ENCODE assay signal across 1 cellular context in genomic region chr6:40138273-40138720, GRCh38.
TF ChIP-seq lines count a peak whose summit lies in the region.

No MANE protein-coding gene starts in this region.

TF ChIP-seq in HepG2, 621 proteins besides CTCF, POLR2A, EP300 and RAD21 (continued from another document and continues in another):
- TF ChIP-seq, protein P1, sequence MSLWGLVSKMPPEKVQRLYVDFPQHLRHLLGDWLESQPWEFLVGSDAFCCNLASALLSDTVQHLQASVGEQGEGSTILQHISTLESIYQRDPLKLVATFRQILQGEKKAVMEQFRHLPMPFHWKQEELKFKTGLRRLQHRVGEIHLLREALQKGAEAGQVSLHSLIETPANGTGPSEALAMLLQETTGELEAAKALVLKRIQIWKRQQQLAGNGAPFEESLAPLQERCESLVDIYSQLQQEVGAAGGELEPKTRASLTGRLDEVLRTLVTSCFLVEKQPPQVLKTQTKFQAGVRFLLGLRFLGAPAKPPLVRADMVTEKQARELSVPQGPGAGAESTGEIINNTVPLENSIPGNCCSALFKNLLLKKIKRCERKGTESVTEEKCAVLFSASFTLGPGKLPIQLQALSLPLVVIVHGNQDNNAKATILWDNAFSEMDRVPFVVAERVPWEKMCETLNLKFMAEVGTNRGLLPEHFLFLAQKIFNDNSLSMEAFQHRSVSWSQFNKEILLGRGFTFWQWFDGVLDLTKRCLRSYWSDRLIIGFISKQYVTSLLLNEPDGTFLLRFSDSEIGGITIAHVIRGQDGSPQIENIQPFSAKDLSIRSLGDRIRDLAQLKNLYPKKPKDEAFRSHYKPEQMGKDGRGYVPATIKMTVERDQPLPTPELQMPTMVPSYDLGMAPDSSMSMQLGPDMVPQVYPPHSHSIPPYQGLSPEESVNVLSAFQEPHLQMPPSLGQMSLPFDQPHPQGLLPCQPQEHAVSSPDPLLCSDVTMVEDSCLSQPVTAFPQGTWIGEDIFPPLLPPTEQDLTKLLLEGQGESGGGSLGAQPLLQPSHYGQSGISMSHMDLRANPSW (CRISPR knock-in tag; IDR thresholded peaks at IDR 0.05; ENCODE audit: borderline replicate concordance): 0 out of 2 replicates have a peak, but pooled peaks have one; percentile 20
- TF ChIP-seq NR3C1 (CRISPR knock-in tag; IDR thresholded peaks at IDR 0.05) (no peak), SALL1 (CRISPR knock-in tag; IDR thresholded peaks at IDR 0.05) (peak; percentile 21; the same call in 1 of the 2 replicates), ISL2 (CRISPR knock-in tag; IDR thresholded peaks at IDR 0.05) (0 out of 2 replicates have a peak, but pooled peaks have one; percentile 32), HOXA7 (CRISPR knock-in tag; IDR thresholded peaks at IDR 0.05) (no peak), ZNF605 (CRISPR knock-in tag; IDR thresholded peaks at IDR 0.05) (0 out of 2 replicates have a peak, but pooled peaks have one; percentile 35), PAF1 (CRISPR knock-in tag; IDR thresholded peaks at IDR 0.05) (no peak), BORCS8-MEF2B (CRISPR knock-in tag; IDR thresholded peaks at IDR 0.05) (no peak), ZFP37 (CRISPR knock-in tag; IDR thresholded peaks at IDR 0.05; ENCODE audit: borderline replicate concordance) (peak; percentile 76; the same call in 1 of the 2 replicates), RXRB (CRISPR knock-in tag; IDR thresholded peaks at IDR 0.05; ENCODE audit: borderline replicate concordance) (peak; percentile 37; the same call in 1 of the 2 replicates), SMC3 (IDR thresholded peaks at IDR 0.05; ENCODE audit: low read length) (peak; percentile 30; the same call in 1 of the 2 replicates), ZNF232 (CRISPR knock-in tag; IDR thresholded peaks at IDR 0.05; ENCODE audit: borderline replicate concordance) (0 out of 2 replicates have a peak, but pooled peaks have one; percentile 35), ZNF607 (CRISPR knock-in tag; IDR thresholded peaks at IDR 0.05; ENCODE audit: borderline replicate concordance) (peak; percentile 44; the same call in 1 of the 2 replicates), ZNF34 (CRISPR knock-in tag; IDR thresholded peaks at IDR 0.05; ENCODE audit: borderline replicate concordance) (no peak), ZNF264 (CRISPR knock-in tag; IDR thresholded peaks at IDR 0.05) (peak; percentile 80; the same call in 1 of the 2 replicates), IRF2 (CRISPR knock-in tag; IDR thresholded peaks at IDR 0.05) (0 out of 2 replicates have a peak, but pooled peaks have one; percentile 13), SOX6 (IDR thresholded peaks at IDR 0.05) (no peak), SOX6 (CRISPR knock-in tag; IDR thresholded peaks at IDR 0.05) (peak; percentile 65), YEATS4 (CRISPR knock-in tag; IDR thresholded peaks at IDR 0.05; ENCODE audit: borderline replicate concordance) (0 out of 2 replicates have a peak, but pooled peaks have one; percentile 48), WIZ (CRISPR knock-in tag; IDR thresholded peaks at IDR 0.05) (no peak), HOXA3 (CRISPR knock-in tag; IDR thresholded peaks at IDR 0.05) (peak; percentile 41), POLR2G (IDR thresholded peaks at IDR 0.05; ENCODE audit: low read depth, low read length) (peak; percentile 46; the same call in 1 of the 2 replicates), CEBPG (CRISPR knock-in tag; IDR thresholded peaks at IDR 0.05) (peak; percentile 83), JUND (CRISPR knock-in tag; IDR thresholded peaks at IDR 0.05) (0 out of 2 replicates have a peak, but pooled peaks have one; percentile 24), ZNF281 (CRISPR knock-in tag; IDR thresholded peaks at IDR 0.05; ENCODE audit: borderline replicate concordance) (peak; percentile 95), GABPB1 (CRISPR knock-in tag; IDR thresholded peaks at IDR 0.05) (peak; percentile 29; the same call in 1 of the 2 replicates), FOSL2 (CRISPR knock-in tag; IDR thresholded peaks at IDR 0.05) (peak; percentile 66), SOX13 (IDR thresholded peaks at IDR 0.05) (no peak), SOX13 (CRISPR knock-in tag; conservative IDR thresholded peaks at IDR 0.05 in 1 of 2, IDR thresholded peaks at IDR 0.05 in 1 of 2) (peak in 1 of 2 experiments; percentile 52; a peak in 2 of 4 replicates), MAX (IDR thresholded peaks at IDR 0.05) (peak; percentile 23; the same call in 1 of the 2 replicates), PCBP1 (IDR thresholded peaks at IDR 0.05; ENCODE audit: borderline replicate concordance, low read depth, low read length) (no peak), SYNCRIP (IDR thresholded peaks at IDR 0.05; ENCODE audit: insufficient read depth, low read depth, low read length) (no peak), SSRP1 (CRISPR knock-in tag; IDR thresholded peaks at IDR 0.05) (no peak), ZNF160 (CRISPR knock-in tag; IDR thresholded peaks at IDR 0.05) (peak; percentile 41; the same call in 1 of the 2 replicates), TBP (CRISPR knock-in tag; IDR thresholded peaks at IDR 0.05) (no peak), KDM2A (CRISPR knock-in tag; IDR thresholded peaks at IDR 0.05; ENCODE audit: borderline replicate concordance, low read depth) (0 out of 2 replicates have a peak, but pooled peaks have one; percentile 17), PATZ1 (CRISPR knock-in tag; IDR thresholded peaks at IDR 0.05) (peak; percentile 48; the same call in 1 of the 2 replicates), ZSCAN29 (CRISPR knock-in tag; conservative IDR thresholded peaks at IDR 0.05) (no peak), HOXA5 (CRISPR knock-in tag; IDR thresholded peaks at IDR 0.05) (peak; percentile 73; the same call in 1 of the 2 replicates)
- TF ChIP-seq, protein P2, sequence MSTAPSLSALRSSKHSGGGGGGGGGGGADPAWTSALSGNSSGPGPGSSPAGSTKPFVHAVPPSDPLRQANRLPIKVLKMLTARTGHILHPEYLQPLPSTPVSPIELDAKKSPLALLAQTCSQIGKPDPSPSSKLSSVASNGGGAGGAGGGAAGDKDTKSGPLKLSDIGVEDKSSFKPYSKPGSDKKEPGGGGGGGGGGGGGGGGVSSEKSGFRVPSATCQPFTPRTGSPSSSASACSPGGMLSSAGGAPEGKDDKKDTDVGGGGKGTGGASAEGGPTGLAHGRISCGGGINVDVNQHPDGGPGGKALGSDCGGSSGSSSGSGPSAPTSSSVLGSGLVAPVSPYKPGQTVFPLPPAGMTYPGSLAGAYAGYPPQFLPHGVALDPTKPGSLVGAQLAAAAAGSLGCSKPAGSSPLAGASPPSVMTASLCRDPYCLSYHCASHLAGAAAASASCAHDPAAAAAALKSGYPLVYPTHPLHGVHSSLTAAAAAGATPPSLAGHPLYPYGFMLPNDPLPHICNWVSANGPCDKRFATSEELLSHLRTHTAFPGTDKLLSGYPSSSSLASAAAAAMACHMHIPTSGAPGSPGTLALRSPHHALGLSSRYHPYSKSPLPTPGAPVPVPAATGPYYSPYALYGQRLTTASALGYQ (CRISPR knock-in tag; IDR thresholded peaks at IDR 0.05): 0 out of 2 replicates have a peak, but pooled peaks have one; percentile 44
- TF ChIP-seq, protein P3, sequence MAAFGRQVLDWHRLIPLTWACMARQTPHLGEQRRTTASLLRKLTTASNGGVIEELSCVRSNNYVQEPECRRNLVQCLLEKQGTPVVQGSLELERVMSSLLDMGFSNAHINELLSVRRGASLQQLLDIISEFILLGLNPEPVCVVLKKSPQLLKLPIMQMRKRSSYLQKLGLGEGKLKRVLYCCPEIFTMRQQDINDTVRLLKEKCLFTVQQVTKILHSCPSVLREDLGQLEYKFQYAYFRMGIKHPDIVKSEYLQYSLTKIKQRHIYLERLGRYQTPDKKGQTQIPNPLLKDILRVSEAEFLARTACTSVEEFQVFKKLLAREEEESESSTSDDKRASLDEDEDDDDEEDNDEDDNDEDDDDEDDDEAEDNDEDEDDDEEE (CRISPR knock-in tag; IDR thresholded peaks at IDR 0.05): no peak
- TF ChIP-seq, protein P4, sequence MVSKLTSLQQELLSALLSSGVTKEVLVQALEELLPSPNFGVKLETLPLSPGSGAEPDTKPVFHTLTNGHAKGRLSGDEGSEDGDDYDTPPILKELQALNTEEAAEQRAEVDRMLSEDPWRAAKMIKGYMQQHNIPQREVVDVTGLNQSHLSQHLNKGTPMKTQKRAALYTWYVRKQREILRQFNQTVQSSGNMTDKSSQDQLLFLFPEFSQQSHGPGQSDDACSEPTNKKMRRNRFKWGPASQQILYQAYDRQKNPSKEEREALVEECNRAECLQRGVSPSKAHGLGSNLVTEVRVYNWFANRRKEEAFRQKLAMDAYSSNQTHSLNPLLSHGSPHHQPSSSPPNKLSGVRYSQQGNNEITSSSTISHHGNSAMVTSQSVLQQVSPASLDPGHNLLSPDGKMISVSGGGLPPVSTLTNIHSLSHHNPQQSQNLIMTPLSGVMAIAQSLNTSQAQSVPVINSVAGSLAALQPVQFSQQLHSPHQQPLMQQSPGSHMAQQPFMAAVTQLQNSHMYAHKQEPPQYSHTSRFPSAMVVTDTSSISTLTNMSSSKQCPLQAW (CRISPR knock-in tag; IDR thresholded peaks at IDR 0.05): peak; percentile 99
- TF ChIP-seq, protein P5, sequence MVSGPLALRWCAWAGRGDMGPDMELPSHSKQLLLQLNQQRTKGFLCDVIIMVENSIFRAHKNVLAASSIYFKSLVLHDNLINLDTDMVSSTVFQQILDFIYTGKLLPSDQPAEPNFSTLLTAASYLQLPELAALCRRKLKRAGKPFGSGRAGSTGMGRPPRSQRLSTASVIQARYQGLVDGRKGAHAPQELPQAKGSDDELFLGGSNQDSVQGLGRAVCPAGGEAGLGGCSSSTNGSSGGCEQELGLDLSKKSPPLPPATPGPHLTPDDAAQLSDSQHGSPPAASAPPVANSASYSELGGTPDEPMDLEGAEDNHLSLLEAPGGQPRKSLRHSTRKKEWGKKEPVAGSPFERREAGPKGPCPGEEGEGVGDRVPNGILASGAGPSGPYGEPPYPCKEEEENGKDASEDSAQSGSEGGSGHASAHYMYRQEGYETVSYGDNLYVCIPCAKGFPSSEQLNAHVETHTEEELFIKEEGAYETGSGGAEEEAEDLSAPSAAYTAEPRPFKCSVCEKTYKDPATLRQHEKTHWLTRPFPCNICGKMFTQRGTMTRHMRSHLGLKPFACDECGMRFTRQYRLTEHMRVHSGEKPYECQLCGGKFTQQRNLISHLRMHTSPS (CRISPR knock-in tag; IDR thresholded peaks at IDR 0.05; ENCODE audit: low read depth): no peak
- TF ChIP-seq, protein P6, sequence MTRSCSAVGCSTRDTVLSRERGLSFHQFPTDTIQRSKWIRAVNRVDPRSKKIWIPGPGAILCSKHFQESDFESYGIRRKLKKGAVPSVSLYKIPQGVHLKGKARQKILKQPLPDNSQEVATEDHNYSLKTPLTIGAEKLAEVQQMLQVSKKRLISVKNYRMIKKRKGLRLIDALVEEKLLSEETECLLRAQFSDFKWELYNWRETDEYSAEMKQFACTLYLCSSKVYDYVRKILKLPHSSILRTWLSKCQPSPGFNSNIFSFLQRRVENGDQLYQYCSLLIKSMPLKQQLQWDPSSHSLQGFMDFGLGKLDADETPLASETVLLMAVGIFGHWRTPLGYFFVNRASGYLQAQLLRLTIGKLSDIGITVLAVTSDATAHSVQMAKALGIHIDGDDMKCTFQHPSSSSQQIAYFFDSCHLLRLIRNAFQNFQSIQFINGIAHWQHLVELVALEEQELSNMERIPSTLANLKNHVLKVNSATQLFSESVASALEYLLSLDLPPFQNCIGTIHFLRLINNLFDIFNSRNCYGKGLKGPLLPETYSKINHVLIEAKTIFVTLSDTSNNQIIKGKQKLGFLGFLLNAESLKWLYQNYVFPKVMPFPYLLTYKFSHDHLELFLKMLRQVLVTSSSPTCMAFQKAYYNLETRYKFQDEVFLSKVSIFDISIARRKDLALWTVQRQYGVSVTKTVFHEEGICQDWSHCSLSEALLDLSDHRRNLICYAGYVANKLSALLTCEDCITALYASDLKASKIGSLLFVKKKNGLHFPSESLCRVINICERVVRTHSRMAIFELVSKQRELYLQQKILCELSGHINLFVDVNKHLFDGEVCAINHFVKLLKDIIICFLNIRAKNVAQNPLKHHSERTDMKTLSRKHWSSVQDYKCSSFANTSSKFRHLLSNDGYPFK (CRISPR knock-in tag; IDR thresholded peaks at IDR 0.05; ENCODE audit: borderline replicate concordance): 0 out of 2 replicates have a peak, but pooled peaks have one; percentile 43
- TF ChIP-seq, protein P7, sequence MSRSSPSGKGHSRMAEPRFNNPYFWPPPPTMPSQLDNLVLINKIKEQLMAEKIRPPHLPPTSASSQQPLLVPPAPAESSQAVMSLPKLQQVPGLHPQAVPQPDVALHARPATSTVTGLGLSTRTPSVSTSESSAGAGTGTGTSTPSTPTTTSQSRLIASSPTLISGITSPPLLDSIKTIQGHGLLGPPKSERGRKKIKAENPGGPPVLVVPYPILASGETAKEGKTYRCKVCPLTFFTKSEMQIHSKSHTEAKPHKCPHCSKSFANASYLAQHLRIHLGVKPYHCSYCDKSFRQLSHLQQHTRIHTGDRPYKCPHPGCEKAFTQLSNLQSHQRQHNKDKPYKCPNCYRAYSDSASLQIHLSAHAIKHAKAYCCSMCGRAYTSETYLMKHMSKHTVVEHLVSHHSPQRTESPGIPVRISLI (CRISPR knock-in tag; IDR thresholded peaks at IDR 0.05; ENCODE audit: borderline replicate concordance): no peak
